In genomic region chr20:36055145-36055544, GRCh38 we compare ENCODE assay signal across 26 cellular contexts.
DNase-seq lines count a peak whose midpoint lies in the region; ATAC-seq, FAIRE-seq and TF ChIP-seq lines count a peak whose summit lies in the region.
"Had no signal": no experiment of that assay in that cellular context is flagged by ENCODE, and none has a peak within 500 bp of the region (broad histone marks: within the 10 kb centered on the region; RNA-seq: fewer than 3 reads in every experiment).

No MANE protein-coding gene starts in this region.

- H3K27me3 ChIP-seq in HepG2 (ENCODE audit: control insufficient read depth in 1 of 2, insufficient read depth in 2 of 2, low read length in 2 of 2) (no peaks in the 10 kb centered on the region), right lobe of liver (no peaks in the 10 kb centered on the region), GM12878 (replicated peaks in 1 of 2; ENCODE audit: control insufficient read depth in 2 of 2, insufficient read depth in 2 of 2, low read length in 1 of 2) (no peaks in the 10 kb centered on the region)
- H3K27me3 ChIP-seq: BLaER1 treated with 17β-estradiol and CSF1 and Interleukin-3, amounts not matched to agents 10 nM and 100 nM had no signal

- H3K36me3 Mint-ChIP-seq in neural crest cell (ENCODE audit: low read depth) = no peaks in the 10 kb centered on the region

- H3K4me1 ChIP-seq in HepG2 (ENCODE audit: insufficient read depth, low read length) (peaks cover 22% of the 10 kb centered on the region), right lobe of liver (peaks cover 0 to 3% (median 0%) of the 10 kb centered on the region in 4 donors), OCI-LY7 (ENCODE audit: insufficient read depth, low read length, poor library complexity, severe bottlenecking) (peaks cover 17% of the 10 kb centered on the region), GM12878 (ENCODE audit: control insufficient read depth, insufficient read depth, low read length) (peaks cover 11% of the 10 kb centered on the region)

- no peaks in the 10 kb centered on the region for H4K20me1 ChIP-seq in HepG2 (ENCODE audit: insufficient read depth, low read length)
- H4K20me1 ChIP-seq in OCI-LY7 (ENCODE audit: insufficient read depth, low read length) = no peaks in the 10 kb centered on the region
- H4K20me1 ChIP-seq in GM12878 (ENCODE audit: control insufficient read depth, insufficient read depth) = no peaks in the 10 kb centered on the region

- no peak overlapping the region for H3K9ac ChIP-seq in HepG2 (ENCODE audit: insufficient read depth, low read depth, low read length)
- H3K9ac ChIP-seq in GM12878 (ENCODE audit: control insufficient read depth, insufficient read depth, low read length) = no peak overlapping the region
- H3K9ac ChIP-seq: BLaER1 treated with 17β-estradiol and CSF1 and Interleukin-3, amounts not matched to agents 10 nM and 100 nM had no signal

- H3K9me3 ChIP-seq in HepG2 (ENCODE audit: low read length) (no peaks in the 10 kb centered on the region), right lobe of liver (no peaks in the 10 kb centered on the region), OCI-LY7 (ENCODE audit: low read length) (no peaks in the 10 kb centered on the region), GM12878 (replicated peaks; ENCODE audit: control insufficient read depth, insufficient read depth, low read length) (no peaks in the 10 kb centered on the region)
- H3K9me3 ChIP-seq: A549; BLaER1 treated with 17β-estradiol and CSF1 and Interleukin-3, amounts not matched to agents 10 nM and 100 nM had no signal

- DNase-seq in HepG2 (ENCODE audit: low spot score) (no peak), right lobe of liver (no peak), OCI-LY7 (ENCODE audit: low spot score) (no peak), GM12878 (ENCODE audit: low read depth, low spot score) (no peak), neural crest cell (ENCODE audit: low read depth, low spot score) (no peak), midbrain (lab: John Stamatoyannopoulos, UW) (no peak), NCI-H1048 (lab: John Stamatoyannopoulos, UW) (no peak), caudate nucleus (lab: John Stamatoyannopoulos, UW) (no peak)
- DNase-seq: AML-193; CD4-positive, alpha-beta memory T cell; CD8-positive, alpha-beta memory T cell; COR-L47; DMS 273 treated with DMSO at 0.1 percent for 48 hours; DMS153; DMS53; DMS79; DND-41; EL; GDM1 had no signal

- SMC1A ChIA-PET in GM12878 (lab: Charles Lee; ENCODE audit: uncharacterized antibody, unreplicated experiment) = interaction anchor here (2.5 kb wide), 1 partner anchor 14 kb away, joined by 13 read pairs; no protein-coding TSS in a partner anchor

- H3K9me3 Mint-ChIP-seq in neural crest cell = no peaks in the 10 kb centered on the region
- H3K9me3 Mint-ChIP-seq: CD4-positive, alpha-beta memory T cell; CD8-positive, alpha-beta memory T cell had no signal

- H3K79me2 ChIP-seq in HepG2 (ENCODE audit: insufficient read depth, low read length) (peaks cover 6% of the 10 kb centered on the region), OCI-LY7 (ENCODE audit: insufficient read depth, low read depth, low read length) (peaks cover 10% of the 10 kb centered on the region), GM12878 (ENCODE audit: control insufficient read depth, insufficient read depth, low read length) (peaks cover 10% of the 10 kb centered on the region)

- no peak overlapping the region for H3K27ac ChIP-seq in HepG2 (ENCODE audit: extremely low read length, insufficient read depth, low read length)
- H3K27ac ChIP-seq in right lobe of liver = no peak overlapping the region
- no peak overlapping the region for H3K27ac ChIP-seq in OCI-LY7 (ENCODE audit: low read depth, low read length, poor library complexity, severe bottlenecking)
- no peak overlapping the region for H3K27ac ChIP-seq in GM12878 (ENCODE audit: control insufficient read depth, insufficient read depth)
- no peak overlapping the region for H3K27ac ChIP-seq in caudate nucleus (ENCODE audit: low read depth, low read length)
- H3K27ac ChIP-seq: 22Rv1; A549; BLaER1 treated with 17β-estradiol and CSF1 and Interleukin-3, amounts not matched to agents 10 nM and 100 nM; C4-2B had no signal

- no peak for TF ChIP-seq CTCF in HepG2 (CRISPR knock-in tag; IDR thresholded peaks at IDR 0.05)
- TF ChIP-seq CTCF in right lobe of liver (IDR thresholded peaks at IDR 0.05) = no peak
- no peak for TF ChIP-seq CTCF in OCI-LY7 (conservative IDR thresholded peaks at IDR 0.05; ENCODE audit: low read length)
- TF ChIP-seq CTCF in GM12878 (IDR thresholded peaks at IDR 0.05 in 2 of 3, conservative IDR thresholded peaks at IDR 0.05 in 1 of 3; ENCODE audit: control insufficient read depth in 2 of 3, extremely low read depth in 1 of 3, insufficient read depth in 1 of 3, low read depth in 3 of 3, low read length in 3 of 3) = no peak
- no peak for TF ChIP-seq CTCF in neural crest cell (conservative IDR thresholded peaks at IDR 0.05)

- CTCF ChIA-PET in HepG2 (lab: Yijun Ruan, JAX; ENCODE audit: low intra/inter-chr PET ratio, low total read pairs) (no interaction called here), OCI-LY7 (lab: Charles Lee; ENCODE audit: unreplicated experiment) (no interaction called here), GM12878 (lab: Yijun Ruan, JAX) (interaction anchor here (1.6 kb wide), 1 partner anchor 101 kb away, joined by 5 read pairs; the partner anchor contains the start of gene SCAND1)

- TF ChIP-seq RAD21 in HepG2 (CRISPR knock-in tag; IDR thresholded peaks at IDR 0.05) (no peak), GM12878 (IDR thresholded peaks at IDR 0.05; ENCODE audit: insufficient read depth, low read depth, low read length) (no peak)

- intact Hi-C loops in HepG2 (cut with micrococcal nuclease; ENCODE audit: unreplicated experiment) = no loop called here
- intact Hi-C loops in right lobe of liver (cut with DNase I) = no loop called here
- intact Hi-C loops in OCI-LY7 (cut with micrococcal nuclease; ENCODE audit: unreplicated experiment) = no loop called here
- intact Hi-C loops in GM12878 (cut with micrococcal nuclease; ENCODE audit: unreplicated experiment) = no loop called here

- RAD21 ChIA-PET in GM12878 (lab: Charles Lee; ENCODE audit: unreplicated experiment) = interaction anchor here (1.5 kb wide), 1 partner anchor 58 kb away, joined by 4 read pairs; no protein-coding TSS in a partner anchor

- in situ Hi-C loops in HepG2 (cut with HindIII; ENCODE audit: extremely low pct_ligation_motif_present, low pct_unique_long_range_greater_than_20kb) = no loop called here
- in situ Hi-C loops in GM12878 (cut with MboI) = no loop called here

- BruUV-seq in HepG2 (replicated peaks; lab: Mats Ljungman, UMichigan) = no TSS peak
- no TSS peak for BruUV-seq in OCI-LY7 (replicated peaks; lab: Mats Ljungman, UMichigan)
- BruUV-seq in GM12878 (replicated peaks; lab: Mats Ljungman, UMichigan) = no TSS peak

- POLR2A ChIA-PET in HepG2 (lab: Yijun Ruan, JAX) = interaction anchor here (1.1 kb wide), 1 partner anchor 10 kb away, joined by 4 read pairs; no protein-coding TSS in a partner anchor
- POLR2A ChIA-PET in OCI-LY7 (lab: Charles Lee) = interaction anchor here (0.6 kb wide), 1 partner anchor 32 kb away, joined by 3 read pairs; no protein-coding TSS in a partner anchor
- POLR2A ChIA-PET in GM12878 (lab: Charles Lee) = interaction anchor here (0.6 to 1.5 kb wide), 4 partner anchors 10 to 140 kb away, joined by 3 to 4 read pairs (median 3); no protein-coding TSS in a partner anchor

- no peak for ATAC-seq in HepG2
- no peak for ATAC-seq in right lobe of liver
- ATAC-seq in GM12878 = no peak
- ATAC-seq: A549 had no signal

- WGBS in HepG2 (ENCODE audit: low lambda C conversion rate) = 12% methylated on average over 4 of the region's 4 CpGs
- 63% methylated on average over 4 of the region's 4 CpGs for WGBS in right lobe of liver (ENCODE audit: insufficient coverage, low coverage, low lambda C conversion rate, missing lambda C conversion rate)
- WGBS in GM12878 (ENCODE audit: insufficient coverage, insufficient replicate concordance, low lambda C conversion rate, missing lambda C conversion rate) = 63% methylated on average over 4 of the region's 4 CpGs

- H3K4me3 ChIP-seq in HepG2 (replicated peaks in 1 of 3; ENCODE audit: insufficient read depth in 1 of 3, low read depth in 2 of 3, low read length in 3 of 3) (no peak overlapping the region), right lobe of liver (no peak overlapping the region), OCI-LY7 (ENCODE audit: low read depth, low read length, poor library complexity, severe bottlenecking) (no peak overlapping the region), GM12878 (peak overlapping the region; percentile 2; the same call in 1 of the 2 replicates)
- H3K4me3 ChIP-seq: A549; BLaER1 treated with 17β-estradiol and CSF1 and Interleukin-3, amounts not matched to agents 10 nM and 100 nM had no signal

- peak overlapping the region; percentile 74 for H3K4me3 Mint-ChIP-seq in neural crest cell
- H3K4me3 Mint-ChIP-seq: B cell had no signal

- H2AFZ ChIP-seq in HepG2 (ENCODE audit: low read length) (no peak overlapping the region), OCI-LY7 (ENCODE audit: low read length) (0 out of 2 replicates have a peak overlapping the region, but pooled peaks have one; percentile 0), GM12878 (ENCODE audit: control insufficient read depth, low read depth, low read length) (no peak overlapping the region)

- FAIRE-seq in HepG2 (lab: Jason Lieb, UNC) = no peak
- no peak for FAIRE-seq in GM12878 (lab: Jason Lieb, UNC)
- FAIRE-seq: A549, GM12891, GM18507 had no signal

- TF ChIP-seq EP300 in HepG2 (IDR thresholded peaks at IDR 0.05; ENCODE audit: low read depth in 2 of 2, low read length in 2 of 2) (no peak), HepG2 (CRISPR knock-in tag; IDR thresholded peaks at IDR 0.05; ENCODE audit: borderline replicate concordance) (no peak), GM12878 (IDR thresholded peaks at IDR 0.05; ENCODE audit: borderline replicate concordance in 1 of 2, control insufficient read depth in 1 of 2, low read depth in 2 of 2, low read length in 2 of 2) (no peak)

- H3K4me2 ChIP-seq in HepG2 (ENCODE audit: low read depth, low read length) = no peak overlapping the region
- H3K4me2 ChIP-seq in OCI-LY7 (ENCODE audit: low read length) = no peak overlapping the region
- no peak overlapping the region for H3K4me2 ChIP-seq in GM12878 (ENCODE audit: control insufficient read depth, insufficient read depth)
- H3K4me2 ChIP-seq: A549 had no signal

- no peaks in the 10 kb centered on the region for H3K9me2 ChIP-seq in OCI-LY7 (ENCODE audit: insufficient read depth, low read length)

- no peaks in the 10 kb centered on the region for H3K27me3 Mint-ChIP-seq in neural crest cell (ENCODE audit: low read depth)

- no peak overlapping the region for H3K27ac Mint-ChIP-seq in neural crest cell (ENCODE audit: unreplicated experiment)
- H3K27ac Mint-ChIP-seq: B cell had no signal

- no peaks in the 10 kb centered on the region for H3K36me3 ChIP-seq in HepG2 (replicated peaks in 1 of 2; ENCODE audit: control insufficient read depth in 1 of 2, insufficient read depth in 2 of 2, low read length in 2 of 2)
- no peaks in the 10 kb centered on the region for H3K36me3 ChIP-seq in right lobe of liver
- no peaks in the 10 kb centered on the region for H3K36me3 ChIP-seq in OCI-LY7 (ENCODE audit: insufficient read depth, low read length)
- no peaks in the 10 kb centered on the region for H3K36me3 ChIP-seq in GM12878 (ENCODE audit: control insufficient read depth in 2 of 2, insufficient read depth in 2 of 2, low read length in 1 of 2)
- H3K36me3 ChIP-seq: BLaER1 treated with 17β-estradiol and CSF1 and Interleukin-3, amounts not matched to agents 10 nM and 100 nM had no signal

- no peak for TF ChIP-seq POLR2A in HepG2 (IDR thresholded peaks at IDR 0.05; ENCODE audit: insufficient read depth in 1 of 2, low read depth in 2 of 2, low read length in 2 of 2)
- no peak for TF ChIP-seq POLR2A in right lobe of liver (IDR thresholded peaks at IDR 0.05)
- TF ChIP-seq POLR2A in GM12878 (IDR thresholded peaks at IDR 0.05; ENCODE audit: low read depth, low read length) = no peak

- peaks cover 22% of the 10 kb centered on the region for H3K4me1 Mint-ChIP-seq in neural crest cell

Comparison
In these comparisons a context has a peak if more than half of its experiments do, and no peak if none do; other contexts are left out.
1. Of the 75 proteins assayed by ChIP-seq in both HepG2 and GM12878: peak only in HepG2: NR2C2; only in GM12878: none; in both: none; in neither: 73; mixed calls (peak in some experiments, not most) for 1.